Comparison of ENCODE assay signal across 1 cellular context in the genomic region with DNA sequence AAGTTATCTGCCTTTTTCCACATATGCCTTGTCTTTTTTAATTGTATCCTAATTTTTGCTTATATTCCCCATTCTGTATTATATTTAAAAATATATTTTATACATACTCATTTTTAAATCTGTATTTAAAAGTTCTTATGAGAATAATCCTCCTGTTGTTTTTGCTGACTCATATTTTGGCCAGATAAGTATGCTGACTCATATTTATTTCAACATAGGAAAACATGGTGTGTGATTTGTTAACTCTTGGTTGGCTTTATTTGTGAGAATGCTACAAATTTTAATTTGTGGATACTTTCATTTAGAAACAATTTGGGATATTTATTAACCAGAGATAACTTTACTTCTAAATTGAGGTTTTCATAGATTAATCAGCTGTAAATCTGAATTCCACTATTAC.
A peak's percentile ranks its signal among the peaks of the same experiment; 100 is the strongest.
TF ChIP-seq lines count a peak whose summit lies in the region.

No MANE protein-coding gene starts in this region.

TF ChIP-seq in endothelial cell of umbilical vein, 7 proteins besides CTCF, POLR2A, EP300 and RAD21:
- TF ChIP-seq POLR2AphosphoS5 (IDR thresholded peaks at IDR 0.05; ENCODE audit: insufficient read depth, low read depth, low read length) (no peak), MYC (IDR thresholded peaks at IDR 0.05; ENCODE audit: low read depth, low read length) (no peak), EZH2 (IDR thresholded peaks at IDR 0.05; ENCODE audit: borderline replicate concordance, low read depth, low read length, severe bottlenecking) (no peak), FOS (IDR thresholded peaks at IDR 0.05; ENCODE audit: borderline replicate concordance, insufficient read depth, low read length) (peak; percentile 51), MAX (IDR thresholded peaks at IDR 0.05; ENCODE audit: insufficient read depth, insufficient read length) (no peak), JUN (IDR thresholded peaks at IDR 0.05; ENCODE audit: borderline replicate concordance, insufficient read depth, insufficient read length, low read depth) (peak; percentile 9), GATA2 (IDR thresholded peaks at IDR 0.05; ENCODE audit: insufficient read depth, insufficient read length, low read depth, low read length) (no peak)
